36 cellular contexts compared by ENCODE assay signal in the genomic region with DNA sequence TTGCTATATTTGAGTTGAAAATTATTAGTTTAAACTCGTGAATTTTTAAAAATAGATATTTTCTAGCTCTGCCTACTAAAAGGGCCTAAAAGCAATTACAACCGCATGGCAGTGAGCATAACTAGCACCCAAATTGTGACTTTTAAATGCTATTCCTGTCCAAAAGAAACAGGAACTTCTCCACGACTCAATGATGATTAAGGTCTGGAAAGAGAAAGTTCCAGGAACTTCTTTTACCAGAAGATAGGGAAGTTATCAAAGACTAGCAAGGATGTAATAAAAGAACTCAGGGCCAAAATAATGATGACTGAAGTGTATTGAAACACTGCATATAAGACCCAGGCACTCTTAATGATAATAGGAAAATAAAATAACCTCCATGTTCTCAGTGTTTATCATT.
"Had no signal": no experiment of that assay in that cellular context is flagged by ENCODE, and none has a peak within 500 bp of the region (broad histone marks: within the 10 kb centered on the region; RNA-seq: fewer than 3 reads in every experiment).

No MANE protein-coding gene starts in this region.

- H3K27me3 ChIP-seq: ascending aorta, breast epithelium, dorsolateral prefrontal cortex, esophagus muscularis mucosa, foreskin keratinocyte, gastrocnemius medialis had no signal

- H3K9me3 ChIP-seq: ascending aorta, breast epithelium, esophagus muscularis mucosa, gastrocnemius medialis, heart left ventricle had no signal

- DNase-seq: activated B cell treated with CpG ODN at 0.5 μM for 24 hours; activated CD4-positive, alpha-beta T cell treated with anti-CD3 and anti-CD28 coated beads for 48 hours; activated CD4-positive, alpha-beta T cell treated with anti-CD3 and anti-CD28 coated beads, Interleukin-2, amount 50 U/mL, for 1 hour; activated CD4-positive, alpha-beta T cell treated with anti-CD3 and anti-CD28 coated beads, Interleukin-2, amount 50 U/mL, for 48 hours; activated CD8-positive, alpha-beta memory T cell treated with anti-CD3 and anti-CD28 coated beads, Interleukin-2, amount 10 ng/mL, durations not matched to agents 7 days and 5 days; activated CD8-positive, alpha-beta memory T cell treated with anti-CD3 and anti-CD28 coated beads, Interleukin-2, amount 50 U/mL, for 4 hours; activated CD8-positive, alpha-beta T cell treated with anti-CD3 and anti-CD28 coated beads, Interleukin-2, amount 10 ng/mL, durations not matched to agents 7 days and 5 days; activated gamma-delta T cell; activated naive CD4-positive, alpha-beta T cell; activated naive CD4-positive, alpha-beta T cell treated with anti-CD3 and anti-CD28 coated beads, Interleukin-2, amount 10 ng/mL, durations not matched to agents 7 days and 5 days; activated naive CD8-positive, alpha-beta T cell treated with anti-CD3 and anti-CD28 coated beads, Interleukin-2, amount 10 ng/mL, durations not matched to agents 7 days and 5 days; activated T-cell treated with anti-CD3 and anti-CD28 coated beads, Interleukin-2, amount 50 U/mL, for 24 hours; activated T-cell treated with anti-CD3 and anti-CD28 coated beads, Interleukin-2, amount 50 U/mL, for 72 hours; dorsolateral prefrontal cortex; effector memory CD4-positive, alpha-beta T cell; endodermal cell; erythroblast; foreskin keratinocyte; gastrocnemius medialis; glutamatergic neuron; heart left ventricle; T-helper 1 cell; T-helper 17 cell; T1000; WERI-Rb-1 had no signal

- H3K4me3 ChIP-seq: ascending aorta, breast epithelium, cardiac muscle cell, coronary artery, dorsolateral prefrontal cortex, esophagus muscularis mucosa, gastrocnemius medialis, heart left ventricle had no signal

- H3K4me1 Mint-ChIP-seq: activated B cell treated with CpG ODN at 0.5 μM for 24 hours; activated CD8-positive, alpha-beta memory T cell treated with anti-CD3 and anti-CD28 coated beads, Interleukin-2, amount 10 ng/mL, durations not matched to agents 7 days and 5 days; activated naive CD4-positive, alpha-beta T cell treated with anti-CD3 and anti-CD28 coated beads, Interleukin-2, amount 10 ng/mL, durations not matched to agents 7 days and 5 days; activated naive CD8-positive, alpha-beta T cell treated with anti-CD3 and anti-CD28 coated beads, Interleukin-2, amount 10 ng/mL, durations not matched to agents 7 days and 5 days; brain; central memory CD8-positive, alpha-beta T cell; endodermal cell; T-helper 17 cell had no signal

- H3K4me1 ChIP-seq: ascending aorta, breast epithelium, esophagus muscularis mucosa, foreskin keratinocyte had no signal

- H3K27me3 Mint-ChIP-seq: activated CD8-positive, alpha-beta memory T cell treated with anti-CD3 and anti-CD28 coated beads, Interleukin-2, amount 10 ng/mL, durations not matched to agents 7 days and 5 days; activated naive CD4-positive, alpha-beta T cell treated with anti-CD3 and anti-CD28 coated beads, Interleukin-2, amount 10 ng/mL, durations not matched to agents 7 days and 5 days; activated naive CD8-positive, alpha-beta T cell treated with anti-CD3 and anti-CD28 coated beads, Interleukin-2, amount 10 ng/mL, durations not matched to agents 7 days and 5 days; activated T-cell treated with anti-CD3 and anti-CD28 coated beads, Interleukin-2, amount 50 U/mL, for 24 hours; central memory CD8-positive, alpha-beta T cell had no signal

- H3K9me3 Mint-ChIP-seq: activated B cell treated with CpG ODN at 0.5 μM for 24 hours; activated naive CD4-positive, alpha-beta T cell treated with anti-CD3 and anti-CD28 coated beads, Interleukin-2, amount 10 ng/mL, durations not matched to agents 7 days and 5 days; activated T-cell treated with anti-CD3 and anti-CD28 coated beads, Interleukin-2, amount 50 U/mL, for 24 hours; T-helper 2 cell treated with Interferon-gamma antibody and Interleukin-4, amounts not matched to agents 5 μg/mL and 100 μg/mL, for 36 hours had no signal

- ATAC-seq: activated CD4-positive, CD25-positive, alpha-beta regulatory T cell treated with anti-CD3 and anti-CD28 coated beads, Interleukin-2, amount 50 U/mL, for 24 hours; activated CD8-positive, alpha-beta memory T cell treated with anti-CD3 and anti-CD28 coated beads, Interleukin-2, amount 10 ng/mL, durations not matched to agents 7 days and 5 days; activated CD8-positive, alpha-beta T cell treated with anti-CD3 and anti-CD28 coated beads, Interleukin-2, amount 10 ng/mL, durations not matched to agents 7 days and 5 days; activated naive CD4-positive, alpha-beta T cell treated with anti-CD3 and anti-CD28 coated beads, Interleukin-2, amount 50 U/mL, for 72 hours; activated T-cell treated with anti-CD3 and anti-CD28 coated beads, Interleukin-2, amount 50 U/mL, for 72 hours; foreskin keratinocyte; gastrocnemius medialis; T-helper 17 cell had no signal

- H3K36me3 ChIP-seq: ascending aorta, breast epithelium, cardiac muscle cell, esophagus muscularis mucosa, gastrocnemius medialis, heart left ventricle, WERI-Rb-1 had no signal

- H3K27ac Mint-ChIP-seq: activated B cell treated with CpG ODN at 0.5 μM for 24 hours; activated CD8-positive, alpha-beta memory T cell treated with anti-CD3 and anti-CD28 coated beads, Interleukin-2, amount 10 ng/mL, durations not matched to agents 7 days and 5 days; activated CD8-positive, alpha-beta T cell treated with anti-CD3 and anti-CD28 coated beads, Interleukin-2, amount 10 ng/mL, durations not matched to agents 7 days and 5 days; activated naive CD4-positive, alpha-beta T cell treated with anti-CD3 and anti-CD28 coated beads, Interleukin-2, amount 10 ng/mL, durations not matched to agents 7 days and 5 days; activated naive CD4-positive, alpha-beta T cell treated with anti-CD3 and anti-CD28 coated beads, Interleukin-2, amount 50 U/mL, for 72 hours; activated naive CD8-positive, alpha-beta T cell treated with anti-CD3 and anti-CD28 coated beads, Interleukin-2, amount 10 ng/mL, durations not matched to agents 7 days and 5 days; activated T-cell treated with anti-CD3 and anti-CD28 coated beads, Interleukin-2, amount 50 U/mL, for 24 hours; activated T-cell treated with anti-CD3 and anti-CD28 coated beads, Interleukin-2, amount 50 U/mL, for 72 hours; brain; dendritic cell treated with granulocyte-macrophage colony-stimulating factor and Interleukin-4, amounts not matched to agents 40 ng/mL and 50 ng/mL, for 4 days; endodermal cell; T-helper 17 cell; T-helper 2 cell treated with Interferon-gamma antibody and Interleukin-4, amounts not matched to agents 5 μg/mL and 100 μg/mL, for 36 hours had no signal

- H3K36me3 Mint-ChIP-seq: activated CD8-positive, alpha-beta memory T cell treated with anti-CD3 and anti-CD28 coated beads, Interleukin-2, amount 10 ng/mL, durations not matched to agents 7 days and 5 days; activated naive CD4-positive, alpha-beta T cell treated with anti-CD3 and anti-CD28 coated beads, Interleukin-2, amount 10 ng/mL, durations not matched to agents 7 days and 5 days; activated naive CD8-positive, alpha-beta T cell treated with anti-CD3 and anti-CD28 coated beads, Interleukin-2, amount 10 ng/mL, durations not matched to agents 7 days and 5 days; brain had no signal

- H3K4me3 Mint-ChIP-seq: activated B cell treated with CpG ODN at 0.5 μM for 24 hours; activated CD8-positive, alpha-beta memory T cell treated with anti-CD3 and anti-CD28 coated beads, Interleukin-2, amount 10 ng/mL, durations not matched to agents 7 days and 5 days; activated CD8-positive, alpha-beta T cell treated with anti-CD3 and anti-CD28 coated beads, Interleukin-2, amount 10 ng/mL, durations not matched to agents 7 days and 5 days; activated naive CD4-positive, alpha-beta T cell treated with anti-CD3 and anti-CD28 coated beads, Interleukin-2, amount 10 ng/mL, durations not matched to agents 7 days and 5 days; activated naive CD8-positive, alpha-beta T cell treated with anti-CD3 and anti-CD28 coated beads, Interleukin-2, amount 10 ng/mL, durations not matched to agents 7 days and 5 days; activated T-cell treated with anti-CD3 and anti-CD28 coated beads, Interleukin-2, amount 50 U/mL, for 24 hours; activated T-cell treated with anti-CD3 and anti-CD28 coated beads, Interleukin-2, amount 50 U/mL, for 72 hours; brain; central memory CD8-positive, alpha-beta T cell; dendritic cell treated with granulocyte-macrophage colony-stimulating factor and Interleukin-4, amounts not matched to agents 40 ng/mL and 50 ng/mL, for 4 days; endodermal cell; T-helper 17 cell; T-helper 2 cell treated with Interferon-gamma antibody and Interleukin-4, amounts not matched to agents 5 μg/mL and 100 μg/mL, for 36 hours had no signal

- H3K27ac ChIP-seq: ascending aorta, breast epithelium, cardiac muscle cell, coronary artery, dorsolateral prefrontal cortex, esophagus muscularis mucosa, foreskin keratinocyte, gastrocnemius medialis, WERI-Rb-1 had no signal
